In genomic region chrX:6226053-6226645, GRCh38 we compare ENCODE assay signal across 1 cellular context.
TF ChIP-seq lines count a peak whose summit lies in the region.

No MANE protein-coding gene starts in this region.

TF ChIP-seq in GM23338, 12 proteins besides CTCF, POLR2A, EP300 and RAD21 (continued from another document):
- TF ChIP-seq, protein P1, sequence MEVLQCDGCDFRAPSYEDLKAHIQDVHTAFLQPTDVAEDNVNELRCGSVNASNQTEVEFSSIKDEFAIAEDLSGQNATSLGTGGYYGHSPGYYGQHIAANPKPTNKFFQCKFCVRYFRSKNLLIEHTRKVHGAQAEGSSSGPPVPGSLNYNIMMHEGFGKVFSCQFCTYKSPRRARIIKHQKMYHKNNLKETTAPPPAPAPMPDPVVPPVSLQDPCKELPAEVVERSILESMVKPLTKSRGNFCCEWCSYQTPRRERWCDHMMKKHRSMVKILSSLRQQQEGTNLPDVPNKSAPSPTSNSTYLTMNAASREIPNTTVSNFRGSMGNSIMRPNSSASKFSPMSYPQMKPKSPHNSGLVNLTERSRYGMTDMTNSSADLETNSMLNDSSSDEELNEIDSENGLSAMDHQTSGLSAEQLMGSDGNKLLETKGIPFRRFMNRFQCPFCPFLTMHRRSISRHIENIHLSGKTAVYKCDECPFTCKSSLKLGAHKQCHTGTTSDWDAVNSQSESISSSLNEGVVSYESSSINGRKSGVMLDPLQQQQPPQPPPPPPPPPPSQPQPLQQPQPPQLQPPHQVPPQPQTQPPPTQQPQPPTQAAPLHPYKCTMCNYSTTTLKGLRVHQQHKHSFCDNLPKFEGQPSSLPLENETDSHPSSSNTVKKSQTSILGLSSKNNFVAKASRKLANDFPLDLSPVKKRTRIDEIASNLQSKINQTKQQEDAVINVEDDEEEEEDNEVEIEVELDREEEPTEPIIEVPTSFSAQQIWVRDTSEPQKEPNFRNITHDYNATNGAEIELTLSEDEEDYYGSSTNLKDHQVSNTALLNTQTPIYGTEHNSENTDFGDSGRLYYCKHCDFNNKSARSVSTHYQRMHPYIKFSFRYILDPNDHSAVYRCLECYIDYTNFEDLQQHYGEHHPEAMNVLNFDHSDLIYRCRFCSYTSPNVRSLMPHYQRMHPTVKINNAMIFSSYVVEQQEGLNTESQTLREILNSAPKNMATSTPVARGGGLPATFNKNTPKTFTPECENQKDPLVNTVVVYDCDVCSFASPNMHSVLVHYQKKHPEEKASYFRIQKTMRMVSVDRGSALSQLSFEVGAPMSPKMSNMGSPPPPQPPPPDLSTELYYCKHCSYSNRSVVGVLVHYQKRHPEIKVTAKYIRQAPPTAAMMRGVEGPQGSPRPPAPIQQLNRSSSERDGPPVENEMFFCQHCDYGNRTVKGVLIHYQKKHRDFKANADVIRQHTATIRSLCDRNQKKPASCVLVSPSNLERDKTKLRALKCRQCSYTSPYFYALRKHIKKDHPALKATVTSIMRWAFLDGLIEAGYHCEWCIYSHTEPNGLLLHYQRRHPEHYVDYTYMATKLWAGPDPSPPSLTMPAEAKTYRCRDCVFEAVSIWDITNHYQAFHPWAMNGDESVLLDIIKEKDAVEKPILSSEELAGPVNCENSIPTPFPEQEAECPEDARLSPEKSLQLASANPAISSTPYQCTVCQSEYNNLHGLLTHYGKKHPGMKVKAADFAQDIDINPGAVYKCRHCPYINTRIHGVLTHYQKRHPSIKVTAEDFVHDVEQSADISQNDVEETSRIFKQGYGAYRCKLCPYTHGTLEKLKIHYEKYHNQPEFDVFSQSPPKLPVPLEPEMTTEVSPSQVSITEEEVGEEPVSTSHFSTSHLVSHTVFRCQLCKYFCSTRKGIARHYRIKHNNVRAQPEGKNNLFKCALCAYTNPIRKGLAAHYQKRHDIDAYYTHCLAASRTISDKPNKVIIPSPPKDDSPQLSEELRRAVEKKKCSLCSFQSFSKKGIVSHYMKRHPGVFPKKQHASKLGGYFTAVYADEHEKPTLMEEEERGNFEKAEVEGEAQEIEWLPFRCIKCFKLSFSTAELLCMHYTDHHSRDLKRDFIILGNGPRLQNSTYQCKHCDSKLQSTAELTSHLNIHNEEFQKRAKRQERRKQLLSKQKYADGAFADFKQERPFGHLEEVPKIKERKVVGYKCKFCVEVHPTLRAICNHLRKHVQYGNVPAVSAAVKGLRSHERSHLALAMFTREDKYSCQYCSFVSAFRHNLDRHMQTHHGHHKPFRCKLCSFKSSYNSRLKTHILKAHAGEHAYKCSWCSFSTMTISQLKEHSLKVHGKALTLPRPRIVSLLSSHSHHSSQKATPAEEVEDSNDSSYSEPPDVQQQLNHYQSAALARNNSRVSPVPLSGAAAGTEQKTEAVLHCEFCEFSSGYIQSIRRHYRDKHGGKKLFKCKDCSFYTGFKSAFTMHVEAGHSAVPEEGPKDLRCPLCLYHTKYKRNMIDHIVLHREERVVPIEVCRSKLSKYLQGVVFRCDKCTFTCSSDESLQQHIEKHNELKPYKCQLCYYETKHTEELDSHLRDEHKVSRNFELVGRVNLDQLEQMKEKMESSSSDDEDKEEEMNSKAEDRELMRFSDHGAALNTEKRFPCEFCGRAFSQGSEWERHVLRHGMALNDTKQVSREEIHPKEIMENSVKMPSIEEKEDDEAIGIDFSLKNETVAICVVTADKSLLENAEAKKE (CRISPR knock-in tag; IDR thresholded peaks at IDR 0.05): no peak
